In the genomic region with DNA sequence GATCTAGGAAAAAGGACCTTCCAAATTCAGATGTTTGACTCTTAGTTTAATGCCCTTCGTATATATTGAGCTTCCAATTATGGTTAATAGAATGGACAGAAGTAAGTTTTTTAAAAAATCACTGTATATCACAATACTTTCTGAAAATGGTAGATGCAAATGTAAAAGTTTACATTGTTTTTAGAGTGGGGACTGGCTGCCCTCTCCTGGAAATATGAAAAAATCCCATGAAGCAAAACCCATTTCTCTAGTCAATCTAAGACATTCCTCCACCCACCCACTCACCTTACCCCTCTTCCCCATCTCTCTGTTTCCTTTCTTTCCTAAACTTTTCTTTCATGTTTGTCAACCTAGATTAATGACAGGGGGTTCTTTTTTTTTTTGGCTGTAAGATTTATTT, we compare ENCODE assay signal across 10 cellular contexts.
DNase-seq lines count a peak whose midpoint lies in the region; ATAC-seq and TF ChIP-seq lines count a peak whose summit lies in the region.
"Had no signal": no experiment of that assay in that cellular context is flagged by ENCODE, and none has a peak within 500 bp of the region (broad histone marks: within the 10 kb centered on the region; RNA-seq: fewer than 3 reads in every experiment).

No MANE protein-coding gene starts in this region.

- no peaks in the 10 kb centered on the region for H3K79me2 ChIP-seq in H9 (ENCODE audit: insufficient read depth, low read length)

- TF ChIP-seq CTCF in H9 (conservative IDR thresholded peaks at IDR 0.05): 0 out of 3 replicates have a peak, but pooled peaks have one; percentile 12

- no peaks in the 10 kb centered on the region for H3K4me1 ChIP-seq in H9 (ENCODE audit: insufficient read depth, low read length)
- H3K4me1 ChIP-seq: SJSA1 had no signal

- no peak overlapping the region for H2BK12ac ChIP-seq in H9 (ENCODE audit: insufficient read length, low read depth, low read length)

- no peak for ATAC-seq in GM18520 (IDR thresholded peaks at IDR 0.05; ENCODE audit: unreplicated experiment)

- no peaks in the 10 kb centered on the region for H4K20me1 ChIP-seq in H9 (ENCODE audit: control insufficient read depth, insufficient read depth, insufficient read length)

- no peak overlapping the region for H2AK5ac ChIP-seq in H9 (ENCODE audit: insufficient read length, low read length)

- in situ Hi-C loops in ACHN (cut with HindIII; ENCODE audit: low pct_ligation_motif_present, low pct_unique_long_range_greater_than_20kb, low sequenced_read_pairs): loop anchor here (25.0 kb wide), 1 partner anchor 231 kb away; a partner anchor contains a TSS

- no peak overlapping the region for H2BK20ac ChIP-seq in H9 (ENCODE audit: low read depth, low read length, poor library complexity, severe bottlenecking)

- H3K23me2 ChIP-seq in H9 (ENCODE audit: insufficient read length, low read depth, low read length, poor library complexity, severe bottlenecking): no peaks in the 10 kb centered on the region

- no peak overlapping the region for H3K23ac ChIP-seq in H9 (ENCODE audit: insufficient read length, low read depth, low read length)

- no peak overlapping the region for H2BK120ac ChIP-seq in H9 (ENCODE audit: low read depth, low read length, poor library complexity, severe bottlenecking)

- DNase-seq in ACHN (peak; percentile 2), H9 (no peak), amniotic stem cell (lab: John Stamatoyannopoulos, UW) (peak; percentile 2), kidney glomerular epithelial cell (lab: John Stamatoyannopoulos, UW) (peak; percentile 4), NCI-H510A treated with DMSO at 0.1 percent for 48 hours (lab: John Stamatoyannopoulos, UW) (no peak), GDM1 (lab: John Stamatoyannopoulos, UW) (no peak)
- no peak for DNase-seq in activated T-helper 1 cell treated with anti-CD3 and anti-CD28 coated beads, Interleukin-12 subunit alpha, Interleukin-12 subunit beta, Interleukin-2, Interleukin-4 antibody, amounts not matched to agents 30 ng/mL and 10 ng/mL and 1 ng/mL, durations not matched to agents 14 hours and 24 hours and 36 hours (ENCODE audit: low spot score)

- no peaks in the 10 kb centered on the region; the same call in 1 of the 2 replicates for H3K27me3 ChIP-seq in H9 (ENCODE audit: insufficient read depth, low read length)
- H3K27me3 ChIP-seq: SJSA1 had no signal

- WGBS in H9 (ENCODE audit: extremely low coverage, insufficient read length, low lambda C conversion rate): no CpG with 5 or more reads among the region's 1 CpG

- no peaks in the 10 kb centered on the region for H3K36me3 Mint-ChIP-seq in H9 (ENCODE audit: insufficient read depth in 1 of 3, low read depth in 3 of 3)
- H3K36me3 Mint-ChIP-seq in activated T-helper 1 cell treated with anti-CD3 and anti-CD28 coated beads, Interleukin-12 subunit alpha, Interleukin-12 subunit beta, Interleukin-2, Interleukin-4 antibody, amounts not matched to agents 30 ng/mL and 10 ng/mL and 1 ng/mL, durations not matched to agents 14 hours and 24 hours and 36 hours (ENCODE audit: low read depth): no peaks in the 10 kb centered on the region

- H2AFZ ChIP-seq in H9 (ENCODE audit: low read length): no peak overlapping the region

- no peak overlapping the region for H3K14ac ChIP-seq in H9 (ENCODE audit: insufficient read depth, low read length)

- no peak overlapping the region for H3K27ac Mint-ChIP-seq in H9
- H3K27ac Mint-ChIP-seq in activated T-helper 1 cell treated with anti-CD3 and anti-CD28 coated beads, Interleukin-12 subunit alpha, Interleukin-12 subunit beta, Interleukin-2, Interleukin-4 antibody, amounts not matched to agents 30 ng/mL and 10 ng/mL and 1 ng/mL, durations not matched to agents 14 hours and 24 hours and 36 hours: no peak overlapping the region

- H4K5ac ChIP-seq in H9 (ENCODE audit: insufficient read length, low read depth, low read length): no peak overlapping the region

- intact Hi-C loops in activated T-helper 1 cell treated with anti-CD3 and anti-CD28 coated beads, Interleukin-12 subunit alpha, Interleukin-12 subunit beta, Interleukin-2, Interleukin-4 antibody, amounts not matched to agents 30 ng/mL and 10 ng/mL and 1 ng/mL, durations not matched to agents 14 hours and 24 hours and 36 hours (cut with micrococcal nuclease): loop anchor here (5.0 kb wide), 1 partner anchor 1344 kb away; no protein-coding TSS in a partner anchor

- no peak overlapping the region for H3K27ac ChIP-seq in H9 (ENCODE audit: insufficient read length, low read depth, low read length)
- H3K27ac ChIP-seq: SJSA1 had no signal

- no peak overlapping the region for H3K4me3 Mint-ChIP-seq in H9
- no peak overlapping the region for H3K4me3 Mint-ChIP-seq in activated T-helper 1 cell treated with anti-CD3 and anti-CD28 coated beads, Interleukin-12 subunit alpha, Interleukin-12 subunit beta, Interleukin-2, Interleukin-4 antibody, amounts not matched to agents 30 ng/mL and 10 ng/mL and 1 ng/mL, durations not matched to agents 14 hours and 24 hours and 36 hours
- H3K4me3 Mint-ChIP-seq: central memory CD8-positive, alpha-beta T cell had no signal

- peaks cover 0 to 3% of the 10 kb centered on the region in 2 experiments; a peak in 1 of 4 replicates for H3K4me1 Mint-ChIP-seq in H9
- no peaks in the 10 kb centered on the region for H3K4me1 Mint-ChIP-seq in activated T-helper 1 cell treated with anti-CD3 and anti-CD28 coated beads, Interleukin-12 subunit alpha, Interleukin-12 subunit beta, Interleukin-2, Interleukin-4 antibody, amounts not matched to agents 30 ng/mL and 10 ng/mL and 1 ng/mL, durations not matched to agents 14 hours and 24 hours and 36 hours (ENCODE audit: low read depth)
- H3K4me1 Mint-ChIP-seq: central memory CD8-positive, alpha-beta T cell had no signal

- no peak overlapping the region for H3T11ph ChIP-seq in H9 (ENCODE audit: low read length)

- H3K18ac ChIP-seq in H9 (ENCODE audit: insufficient read length, low read depth, low read length): no peak overlapping the region

- H4K91ac ChIP-seq in H9 (ENCODE audit: insufficient read length, low read depth, low read length): no peak overlapping the region

- H3K27me3 Mint-ChIP-seq in H9 (ENCODE audit: low read depth): peaks cover 5% of the 10 kb centered on the region
- H3K27me3 Mint-ChIP-seq in activated T-helper 1 cell treated with anti-CD3 and anti-CD28 coated beads, Interleukin-12 subunit alpha, Interleukin-12 subunit beta, Interleukin-2, Interleukin-4 antibody, amounts not matched to agents 30 ng/mL and 10 ng/mL and 1 ng/mL, durations not matched to agents 14 hours and 24 hours and 36 hours (ENCODE audit: insufficient read depth): peaks cover 8% of the 10 kb centered on the region
- H3K27me3 Mint-ChIP-seq: central memory CD8-positive, alpha-beta T cell had no signal

- peaks cover 35 to 52% of the 10 kb centered on the region in 2 experiments for H3K9me3 Mint-ChIP-seq in H9
- no peaks in the 10 kb centered on the region for H3K9me3 Mint-ChIP-seq in activated T-helper 1 cell treated with anti-CD3 and anti-CD28 coated beads, Interleukin-12 subunit alpha, Interleukin-12 subunit beta, Interleukin-2, Interleukin-4 antibody, amounts not matched to agents 30 ng/mL and 10 ng/mL and 1 ng/mL, durations not matched to agents 14 hours and 24 hours and 36 hours
- H3K9me3 Mint-ChIP-seq: central memory CD8-positive, alpha-beta T cell had no signal

- H3K4ac ChIP-seq in H9 (ENCODE audit: low read depth, low read length): no peak overlapping the region

- no peaks in the 10 kb centered on the region for H3K79me1 ChIP-seq in H9 (ENCODE audit: insufficient read depth, low read depth, low read length, poor library complexity, severe bottlenecking)

- H3K9ac ChIP-seq in H9 (ENCODE audit: extremely low read depth, insufficient read length, low read length): no peak overlapping the region

- H3K4me2 ChIP-seq in H9 (ENCODE audit: insufficient read depth, insufficient read length, low read length): no peak overlapping the region

- no peak overlapping the region for H4K8ac ChIP-seq in H9 (replicated peaks; ENCODE audit: insufficient read length, low read depth, low read length)

- no peaks in the 10 kb centered on the region for H3K9me3 ChIP-seq in H9 (ENCODE audit: control insufficient read depth, low read depth, low read length)
- H3K9me3 ChIP-seq: SJSA1 had no signal

- no peak overlapping the region for H2BK15ac ChIP-seq in H9 (ENCODE audit: low read depth, low read length)

- H2BK5ac ChIP-seq in H9 (ENCODE audit: insufficient read length, low read length): no peak overlapping the region

- H3K56ac ChIP-seq in H9 (ENCODE audit: insufficient read length, low read depth, low read length): no peak overlapping the region

Comparison
In these comparisons a context has a peak if more than half of its experiments do, and no peak if none do; other contexts are left out.
1. DNase-seq: peak in ACHN (single experiment), amniotic stem cell (single experiment) and kidney glomerular epithelial cell (single experiment); none in H9 (single experiment), NCI-H510A treated with DMSO at 0.1 percent for 48 hours (single experiment), activated T-helper 1 cell treated with anti-CD3 and anti-CD28 coated beads, Interleukin-12 subunit alpha, Interleukin-12 subunit beta, Interleukin-2, Interleukin-4 antibody, amounts not matched to agents 30 ng/mL and 10 ng/mL and 1 ng/mL, durations not matched to agents 14 hours and 24 hours and 36 hours (single experiment) and GDM1 (single experiment).